ENCODE assay signal across 8 cellular contexts in the genomic region with DNA sequence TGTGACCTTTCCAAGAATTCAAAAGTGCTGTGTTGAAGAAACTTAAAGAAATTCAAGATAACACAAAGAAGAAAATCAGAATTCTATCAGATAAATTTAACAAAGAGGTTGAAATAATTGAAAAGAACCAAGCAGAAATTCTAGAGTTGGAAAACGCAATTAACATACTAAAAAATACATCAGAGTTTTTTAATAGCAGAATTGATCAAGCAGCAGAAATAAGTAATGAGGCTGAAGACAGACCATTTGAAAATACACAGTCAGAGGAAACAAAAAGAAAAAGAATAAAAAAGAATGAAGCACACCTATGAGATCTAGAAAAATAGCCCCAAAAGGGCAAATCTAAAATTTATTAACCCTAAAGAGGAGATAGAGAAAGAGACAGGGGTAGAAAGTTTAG.
"Had no signal": no experiment of that assay in that cellular context is flagged by ENCODE, and none has a peak within 500 bp of the region (broad histone marks: within the 10 kb centered on the region; RNA-seq: fewer than 3 reads in every experiment).

No MANE protein-coding gene starts in this region.

- DNase-seq: IMR-90, KBM-7, KG1 had no signal

- FAIRE-seq: HepG2, HTR-8/SVneo had no signal

- H3K4me3 Mint-ChIP-seq: IgD-negative memory B cell had no signal

- H3K27me3 Mint-ChIP-seq: IgD-negative memory B cell had no signal

- H3K9ac ChIP-seq: KMS-11 had no signal

- H3K4me1 Mint-ChIP-seq: IgD-negative memory B cell had no signal

- H3K27ac Mint-ChIP-seq: IgD-negative memory B cell had no signal

- H3K4me2 ChIP-seq: KMS-11 had no signal

- ATAC-seq: HepG2 had no signal

- H3K27ac ChIP-seq: HL-60, KMS-11 had no signal
